Comparison of ENCODE assay signal across 8 cellular contexts in genomic region chr16:88453217-88453531, GRCh38. TPM values are rescaled to one million over a fixed set of nuclear protein-coding genes. Genes with fewer than 3 reads are reported as not detected.
A peak's percentile ranks its signal among the peaks of the same experiment; 100 is the strongest.
DNase-seq lines count a peak whose midpoint lies in the region; ATAC-seq and TF ChIP-seq lines count a peak whose summit lies in the region.

Gene ZFPM1, plus strand, starts transcription at chr16:88453280. Its CDS starts 359 bp downstream, at chr16:88453639.

- TF ChIP-seq CTCF in WTC11 (IDR thresholded peaks at IDR 0.05), result no peak

- CTCF ChIA-PET in WTC11 (lab: Charles Lee), result interaction anchor here (0.6 to 1.9 kb wide), 11 partner anchors 8 to 176 kb away, joined by 3 to 13 read pairs (median 3); no protein-coding TSS in a partner anchor

- peak within 1 kb of the TSS; percentile 56 for H3K27ac ChIP-seq in temporal lobe (ENCODE audit: low read depth, low read length)

- H3K4me1 Mint-ChIP-seq in WTC11, result peaks cover 8% of the 10 kb centered on the region

- H3K4me3 ChIP-seq in iPS-18c (ENCODE audit: insufficient read depth, low read depth, low read length), result peak within 1 kb of the TSS; percentile 66

- POLR2A ChIA-PET in WTC11 (lab: Charles Lee), result interaction anchor here (1.0 kb wide), 1 partner anchor 9 kb away, joined by 3 read pairs; no protein-coding TSS in a partner anchor

- no peaks in the 10 kb centered on the region for H3K9me3 Mint-ChIP-seq in WTC11

- DNase-seq in T-helper 1 cell (no peak), WTC11 (ENCODE audit: low spot score) (no peak), AG20443 (ENCODE audit: low spot score) (no peak), OCI-M2 (lab: John Stamatoyannopoulos, UW; ENCODE audit: unreplicated experiment) (no peak)

- ATAC-seq in WTC11 (no peak; the same call in 1 of the 2 replicates), GM18517 (IDR thresholded peaks at IDR 0.05; ENCODE audit: unreplicated experiment) (no peak)

- H3K27me3 Mint-ChIP-seq in WTC11 (ENCODE audit: low read depth), result peaks cover 62% of the 10 kb centered on the region

- no peaks in the 10 kb centered on the region for H3K36me3 Mint-ChIP-seq in WTC11

- no peaks in the 10 kb centered on the region for H3K9me3 ChIP-seq in iPS-18c (ENCODE audit: control insufficient read depth, insufficient read depth, low read length)

- intact Hi-C loops in T-helper 1 cell treated with Interleukin-12 subunit alpha and Interleukin-12 subunit beta and Interleukin-4 antibody, amounts not matched to agents 30 ng/mL and 1 ng/mL, for 36 hours (cut with micrococcal nuclease), result loop anchor here (1.0 to 5.0 kb wide), 7 partner anchors 198 to 1070 kb away; partner anchors contain the start of genes BANP, CYBA, FBXO31 and GALNS

- H3K27ac Mint-ChIP-seq in WTC11, result no peak within 1 kb of the TSS

- peak within 1 kb of the TSS; percentile 67 for H3K4me3 Mint-ChIP-seq in WTC11

TF ChIP-seq in WTC11, 78 proteins besides CTCF, POLR2A, EP300 and RAD21:
- no peak for TF ChIP-seq ELF4 (CRISPR knock-in tag; IDR thresholded peaks at IDR 0.05; ENCODE audit: low read depth)
- no peak for TF ChIP-seq CBFB (CRISPR knock-in tag; IDR thresholded peaks at IDR 0.05; ENCODE audit: low read depth)
- TF ChIP-seq ZBTB21 (CRISPR knock-in tag; IDR thresholded peaks at IDR 0.05; ENCODE audit: borderline replicate concordance), result no peak
- TF ChIP-seq ZNF532 (CRISPR knock-in tag; IDR thresholded peaks at IDR 0.05; ENCODE audit: borderline replicate concordance), result no peak
- no peak for TF ChIP-seq FOXP4 (CRISPR knock-in tag; IDR thresholded peaks at IDR 0.05)
- TF ChIP-seq, protein P1, sequence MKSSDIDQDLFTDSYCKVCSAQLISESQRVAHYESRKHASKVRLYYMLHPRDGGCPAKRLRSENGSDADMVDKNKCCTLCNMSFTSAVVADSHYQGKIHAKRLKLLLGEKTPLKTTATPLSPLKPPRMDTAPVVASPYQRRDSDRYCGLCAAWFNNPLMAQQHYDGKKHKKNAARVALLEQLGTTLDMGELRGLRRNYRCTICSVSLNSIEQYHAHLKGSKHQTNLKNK (CRISPR knock-in tag; IDR thresholded peaks at IDR 0.05), result no peak
- TF ChIP-seq NR2C2 (CRISPR knock-in tag; IDR thresholded peaks at IDR 0.05), result no peak
- no peak for TF ChIP-seq ZNF317 (CRISPR knock-in tag; IDR thresholded peaks at IDR 0.05; ENCODE audit: borderline replicate concordance, low read depth)
- TF ChIP-seq JUN (CRISPR knock-in tag; IDR thresholded peaks at IDR 0.05), result no peak
- no peak for TF ChIP-seq GABPB1 (CRISPR knock-in tag; IDR thresholded peaks at IDR 0.05)
- TF ChIP-seq RORB (CRISPR knock-in tag; IDR thresholded peaks at IDR 0.05), result no peak
- no peak for TF ChIP-seq RELA (CRISPR knock-in tag; IDR thresholded peaks at IDR 0.05; ENCODE audit: borderline replicate concordance)
- TF ChIP-seq IRF2 (CRISPR knock-in tag; IDR thresholded peaks at IDR 0.05; ENCODE audit: borderline replicate concordance, low read depth), result no peak
- no peak for TF ChIP-seq OVOL2 (CRISPR knock-in tag; IDR thresholded peaks at IDR 0.05; ENCODE audit: borderline replicate concordance)
- no peak for TF ChIP-seq NFE2L1 (CRISPR knock-in tag; IDR thresholded peaks at IDR 0.05)
- TF ChIP-seq SMAD4 (CRISPR knock-in tag; IDR thresholded peaks at IDR 0.05), result no peak
- no peak for TF ChIP-seq ATF2 (CRISPR knock-in tag; IDR thresholded peaks at IDR 0.05; ENCODE audit: borderline replicate concordance, low read depth)
- no peak for TF ChIP-seq ETV6 (CRISPR knock-in tag; IDR thresholded peaks at IDR 0.05)
- no peak for TF ChIP-seq ZNF121 (CRISPR knock-in tag; IDR thresholded peaks at IDR 0.05)

RNA-seq across cellular contexts. Expression of gene ZFPM1, which starts in this region (rescaled TPM):
- total RNA-seq in T-helper 1 cell treated with Interleukin-12 subunit alpha and Interleukin-12 subunit beta and Interleukin-4 antibody, amounts not matched to agents 30 ng/mL and 1 ng/mL, for 36 hours, result 11.6 and 14.0 TPM in 2 replicates
- 8.1 to 9.3 TPM (median 8.5 TPM) in 3 replicates for total RNA-seq in WTC11 (2021)
- total RNA-seq in temporal lobe, result 0.49 TPM
